21 cellular contexts compared by ENCODE assay signal in genomic region chr1:205451759-205452164, GRCh38. TPM values are rescaled to one million over a fixed set of nuclear protein-coding genes. Genes with fewer than 3 reads are reported as not detected.
DNase-seq lines count a peak whose midpoint lies in the region; ATAC-seq and TF ChIP-seq lines count a peak whose summit lies in the region.
"Had no signal": no experiment of that assay in that cellular context is flagged by ENCODE, and none has a peak within 500 bp of the region (broad histone marks: within the 10 kb centered on the region; RNA-seq: fewer than 3 reads in every experiment).

No MANE protein-coding gene starts in this region.

- CTCF ChIA-PET in mammary epithelial cell (lab: Charles Lee; ENCODE audit: low non-redundant PET) = no interaction called here
- CTCF ChIA-PET in MCF 10A (lab: Yijun Ruan, JAX) = interaction anchor here (1.0 to 1.4 kb wide), 4 partner anchors 13 to 98 kb away, joined by 3 to 6 read pairs (median 4); no protein-coding TSS in a partner anchor

- H3K4me2 ChIP-seq in mammary epithelial cell (ENCODE audit: insufficient read depth, low read depth, low read length) (peak overlapping the region; percentile 71), mesendoderm (ENCODE audit: low read length) (no peak overlapping the region)
- H3K4me2 ChIP-seq: SK-N-SH had no signal

- H4K5ac ChIP-seq in mesendoderm (ENCODE audit: low read length) = no peak overlapping the region

- ATAC-seq in GM18873 (IDR thresholded peaks at IDR 0.05; ENCODE audit: low FRiP score, unreplicated experiment) = no peak
- ATAC-seq: activated naive CD4-positive, alpha-beta T cell treated with anti-CD3 and anti-CD28 coated beads, Interleukin-2, amount 50 U/mL, for 72 hours; activated T-helper 17 cell treated with anti-CD3 and anti-CD28 coated beads, Interleukin-2, amount 50 U/mL, for 72 hours had no signal

- H3K9ac ChIP-seq in mammary epithelial cell (ENCODE audit: insufficient read depth, low read length) (no peak overlapping the region), mesendoderm (ENCODE audit: low read length) (no peak overlapping the region)
- H3K9ac ChIP-seq: SK-N-SH had no signal

- TF ChIP-seq CTCF in mammary epithelial cell (conservative IDR thresholded peaks at IDR 0.05 in 1 of 2, IDR thresholded peaks at IDR 0.05 in 1 of 2; ENCODE audit: extremely low read depth in 1 of 2, insufficient read depth in 1 of 2, low read depth in 1 of 2, low read length in 2 of 2) (no peak), MCF 10A (IDR thresholded peaks at IDR 0.05; ENCODE audit: unreplicated experiment) (no peak), esophagus squamous epithelium (IDR thresholded peaks at IDR 0.05) (no peak)

- peaks cover 58% of the 10 kb centered on the region for H3K27me3 Mint-ChIP-seq in MCF 10A (ENCODE audit: insufficient read depth, unreplicated experiment)

- H3K23ac ChIP-seq in mesendoderm (ENCODE audit: low read length) = no peak overlapping the region

- WGBS in mammary epithelial cell (ENCODE audit: low coverage, missing lambda C conversion rate) = no CpG with 5 or more reads among the region's 2 CpGs
- no CpG with 5 or more reads among the region's 2 CpGs for WGBS in mesendoderm (ENCODE audit: extremely low coverage, insufficient coverage, low lambda C conversion rate)
- WGBS in esophagus squamous epithelium, 2 donors = 27 to 72% methylated on average over 2 of the region's 2 CpGs

- H3K36me3 ChIP-seq in mammary epithelial cell (ENCODE audit: insufficient read depth, low read length) (no peaks in the 10 kb centered on the region), mesendoderm (ENCODE audit: control insufficient read depth, insufficient read depth, low read length) (peaks cover 3% of the 10 kb centered on the region), esophagus squamous epithelium (no peaks in the 10 kb centered on the region)
- H3K36me3 ChIP-seq: neutrophil had no signal

- DNase-seq in mammary epithelial cell = no peak
- no peak for DNase-seq in MCF 10A (ENCODE audit: unreplicated experiment)
- DNase-seq in ecto neural progenitor cell (ENCODE audit: low spot score) = peak; percentile 81
- DNase-seq in mesendoderm = peak; percentile 86
- DNase-seq in DMS53 (lab: John Stamatoyannopoulos, UW) = no peak
- no peak for DNase-seq in NCI-H1694 treated with DMSO at 0.1 percent for 48 hours (lab: John Stamatoyannopoulos, UW)
- no peak for DNase-seq in esophagus squamous epithelium (lab: John Stamatoyannopoulos, UW)
- DNase-seq: activated CD8-positive, alpha-beta memory T cell treated with anti-CD3 and anti-CD28 coated beads, Interleukin-2, amount 50 U/mL, for 4 hours; NCI-H1417; NCI-H446 treated with DMSO at 0.1 percent for 48 hours; SK-N-SH; small intestine; stimulated activated naive CD4-positive, alpha-beta T cell had no signal

- no peak overlapping the region for H2BK120ac ChIP-seq in mesendoderm (ENCODE audit: low read depth, low read length)

- no peaks in the 10 kb centered on the region for H4K20me1 ChIP-seq in mammary epithelial cell (ENCODE audit: insufficient read depth, low read length)

- POLR2A ChIA-PET in MCF 10A (lab: Yijun Ruan, JAX) = interaction anchor here (5.6 kb wide), 1 partner anchor 12 kb away, joined by 38 read pairs; no protein-coding TSS in a partner anchor

- H3K4me3 ChIP-seq in mammary epithelial cell (replicated peaks in 1 of 3; ENCODE audit: insufficient read depth in 1 of 3, low read depth in 2 of 3, low read length in 3 of 3) (no peak overlapping the region), mesendoderm (ENCODE audit: low read length) (no peak overlapping the region), esophagus squamous epithelium (no peak overlapping the region)

- H3K4me1 ChIP-seq in mammary epithelial cell (ENCODE audit: insufficient read depth, low read length) = peaks cover 41% of the 10 kb centered on the region
- H3K4me1 ChIP-seq in mesendoderm (ENCODE audit: control insufficient read depth, low read depth, low read length) = peaks cover 36% of the 10 kb centered on the region
- peaks cover 23 to 68% (median 42%) of the 10 kb centered on the region in 3 donors for H3K4me1 ChIP-seq in esophagus squamous epithelium

- H2AFZ ChIP-seq in mammary epithelial cell (ENCODE audit: low read depth, low read length) = no peak overlapping the region

- in situ Hi-C loops in mammary epithelial cell (cut with MboI; ENCODE audit: low sequenced_read_pairs in 2 of 2) = no loop called here

- no peak overlapping the region for H2AK5ac ChIP-seq in mesendoderm (ENCODE audit: low read length)

- H3K79me1 ChIP-seq in mesendoderm (ENCODE audit: low read length) = peaks cover 12% of the 10 kb centered on the region

- dilution Hi-C loops in mammary epithelial cell (cut with HindIII; ENCODE audit: low sequenced_read_pairs) = no loop called here

- H3K4me1 Mint-ChIP-seq in MCF 10A (ENCODE audit: insufficient read depth, unreplicated experiment) = peaks cover 45% of the 10 kb centered on the region

- H3K36me3 Mint-ChIP-seq in MCF 10A (ENCODE audit: insufficient read depth, unreplicated experiment) = no peaks in the 10 kb centered on the region
- H3K36me3 Mint-ChIP-seq: activated naive CD4-positive, alpha-beta T cell treated with anti-CD3 and anti-CD28 coated beads, Interleukin-2, amount 50 U/mL, for 72 hours had no signal

- H3K27ac Mint-ChIP-seq in MCF 10A (ENCODE audit: low read depth, unreplicated experiment) = no peak overlapping the region
- H3K27ac Mint-ChIP-seq: activated naive CD4-positive, alpha-beta T cell treated with anti-CD3 and anti-CD28 coated beads, Interleukin-2, amount 50 U/mL, for 72 hours; T-helper 2 cell treated with Interferon-gamma antibody and Interleukin-4, amounts not matched to agents 5 μg/mL and 100 μg/mL, for 36 hours had no signal

- H3K4me3 Mint-ChIP-seq in MCF 10A (ENCODE audit: unreplicated experiment) = no peak overlapping the region
- H3K4me3 Mint-ChIP-seq: activated T-helper 17 cell treated with anti-CD3 and anti-CD28 coated beads, Interleukin-2, amount 50 U/mL, for 72 hours; T-helper 2 cell treated with Interferon-gamma antibody and Interleukin-4, amounts not matched to agents 5 μg/mL and 100 μg/mL, for 36 hours had no signal

- no peak overlapping the region for H4K8ac ChIP-seq in mesendoderm (ENCODE audit: low read depth, low read length)

- no peak overlapping the region for H2BK5ac ChIP-seq in mesendoderm (ENCODE audit: low read length)

- H3K18ac ChIP-seq in mesendoderm (ENCODE audit: low read length) = no peak overlapping the region

- peaks cover 30% of the 10 kb centered on the region for H3K79me2 ChIP-seq in mammary epithelial cell (ENCODE audit: insufficient read depth, low read length)
- H3K79me2 ChIP-seq in mesendoderm (ENCODE audit: control insufficient read depth, insufficient read depth, low read length) = peaks cover 14% of the 10 kb centered on the region

- intact Hi-C loops in mammary epithelial cell (cut with micrococcal nuclease) (no loop called here), MCF 10A (cut with micrococcal nuclease) (no loop called here), esophagus squamous epithelium (cut with DNase I) (no loop called here)

- H3K27me3 ChIP-seq in mammary epithelial cell (ENCODE audit: insufficient read depth, low read length) (peaks cover 17% of the 10 kb centered on the region), mesendoderm (ENCODE audit: insufficient read depth, low read length, poor library complexity) (no peaks in the 10 kb centered on the region), esophagus squamous epithelium (peaks cover 17 to 85% (median 25%) of the 10 kb centered on the region in 4 donors)

- H2BK15ac ChIP-seq in mesendoderm (replicated peaks; ENCODE audit: low read depth) = no peak overlapping the region

- H3K56ac ChIP-seq in mesendoderm (ENCODE audit: low read length) = peak overlapping the region; percentile 96

- H3K9me3 ChIP-seq in mammary epithelial cell (replicated peaks; ENCODE audit: insufficient read depth, low read length) (no peaks in the 10 kb centered on the region), esophagus squamous epithelium (no peaks in the 10 kb centered on the region)
- H3K9me3 ChIP-seq: neutrophil, SK-N-SH had no signal

- H3K27ac ChIP-seq in mammary epithelial cell (ENCODE audit: insufficient read depth, low read depth, low read length) = peak overlapping the region; percentile 91
- peak overlapping the region; percentile 95 for H3K27ac ChIP-seq in mesendoderm (ENCODE audit: low read depth, low read length)
- H3K27ac ChIP-seq in esophagus squamous epithelium = no peak overlapping the region
- H3K27ac ChIP-seq: neutrophil had no signal

- no peak for TF ChIP-seq POLR2A in esophagus squamous epithelium (IDR thresholded peaks at IDR 0.05)

- H3K4ac ChIP-seq in mesendoderm (ENCODE audit: low read depth, low read length) = no peak overlapping the region

- no peaks in the 10 kb centered on the region for H3K9me3 Mint-ChIP-seq in MCF 10A (ENCODE audit: unreplicated experiment)
- H3K9me3 Mint-ChIP-seq: activated naive CD4-positive, alpha-beta T cell treated with anti-CD3 and anti-CD28 coated beads, Interleukin-2, amount 50 U/mL, for 72 hours; activated T-helper 17 cell treated with anti-CD3 and anti-CD28 coated beads, Interleukin-2, amount 50 U/mL, for 72 hours; T-helper 2 cell treated with Interferon-gamma antibody and Interleukin-4, amounts not matched to agents 5 μg/mL and 100 μg/mL, for 36 hours had no signal

- no TSS peak for BruUV-seq in mammary epithelial cell (replicated peaks; lab: Mats Ljungman, UMichigan)
- no TSS peak for BruUV-seq in MCF 10A (replicated peaks; lab: Mats Ljungman, UMichigan)

RNA-seq across cellular contexts. Expression of gene BLACAT1, which starts 4.1 kb away (rescaled TPM):
- total RNA-seq in mammary epithelial cell (1 to 10 TPM; 1.6 to 2.5 TPM), MCF 10A (2022) (0.72 and 1.1 TPM in 2 replicates), esophagus squamous epithelium (1 to 10 TPM in 2 of 4 donors, under 1 TPM in 2; 0.29 to 2.3 (median 0.99) TPM)
- 1.8 TPM for polyA plus RNA-seq in mammary epithelial cell
- polyA minus RNA-seq in mammary epithelial cell = 4.4 TPM
- polyA plus RNA-seq in mesendoderm (2013, experiment 1 of 2) = 2.8 TPM
- 2.7 TPM for polyA plus RNA-seq in mesendoderm (2013, experiment 2 of 2)
- total RNA-seq: fibroblast of lung, glomerular endothelial cell, pulmonary artery endothelial cell had no signal
- polyA plus RNA-seq: fibroblast of lung, SK-N-SH had no signal

RNA-seq across cellular contexts. Expression of gene LEMD1, which starts 29.9 kb away (rescaled TPM):
- total RNA-seq in mammary epithelial cell (1 to 10 TPM; 3.2 to 5.2 TPM), MCF 10A (2022) (1.4 TPM in 2 replicates), esophagus squamous epithelium (1 to 10 TPM in 3 of 4 donors, not detected in 1; 1.1 to 1.4 (median 1.3) TPM)
- polyA plus RNA-seq in mammary epithelial cell = 4.6 TPM
- 2.8 TPM for polyA minus RNA-seq in mammary epithelial cell
- polyA plus RNA-seq in mesendoderm (2013, experiment 1 of 2) = 4.3 TPM
- polyA plus RNA-seq in mesendoderm (2013, experiment 2 of 2) = 4.4 TPM
- total RNA-seq: fibroblast of lung, glomerular endothelial cell, pulmonary artery endothelial cell had no signal
- polyA plus RNA-seq: fibroblast of lung, SK-N-SH had no signal

RNA-seq across cellular contexts. Expression of gene CDK18, which starts 52.7 kb away (rescaled TPM):
- total RNA-seq in mammary epithelial cell (10 to 100 TPM; 23.2 to 28.6 TPM), MCF 10A (2022) (4.9 and 6.8 TPM in 2 replicates), esophagus squamous epithelium (10 to 100 TPM in 1 of 4 donors, 1 to 10 TPM in 3; 2.5 to 10.7 (median 6.3) TPM)
- 24.6 TPM for polyA plus RNA-seq in mammary epithelial cell
- 57.9 TPM for polyA minus RNA-seq in mammary epithelial cell
- polyA plus RNA-seq in mesendoderm (2013, experiment 1 of 2) = 9.1 TPM
- 8.9 TPM for polyA plus RNA-seq in mesendoderm (2013, experiment 2 of 2)
- total RNA-seq: pulmonary artery endothelial cell had no signal

Comparison
In these comparisons a context has a peak if more than half of its experiments do, and no peak if none do; other contexts are left out.
1. DNase-seq: peak in ecto neural progenitor cell (single experiment) and mesendoderm (single experiment); none in mammary epithelial cell (single experiment), MCF 10A (single experiment), DMS53 (single experiment), NCI-H1694 treated with DMSO at 0.1 percent for 48 hours (single experiment) and esophagus squamous epithelium (single experiment).
2. H3K27ac ChIP-seq: peak in mammary epithelial cell (single experiment) and mesendoderm (single experiment); none in esophagus squamous epithelium (0 of 4).